In the genomic region with DNA sequence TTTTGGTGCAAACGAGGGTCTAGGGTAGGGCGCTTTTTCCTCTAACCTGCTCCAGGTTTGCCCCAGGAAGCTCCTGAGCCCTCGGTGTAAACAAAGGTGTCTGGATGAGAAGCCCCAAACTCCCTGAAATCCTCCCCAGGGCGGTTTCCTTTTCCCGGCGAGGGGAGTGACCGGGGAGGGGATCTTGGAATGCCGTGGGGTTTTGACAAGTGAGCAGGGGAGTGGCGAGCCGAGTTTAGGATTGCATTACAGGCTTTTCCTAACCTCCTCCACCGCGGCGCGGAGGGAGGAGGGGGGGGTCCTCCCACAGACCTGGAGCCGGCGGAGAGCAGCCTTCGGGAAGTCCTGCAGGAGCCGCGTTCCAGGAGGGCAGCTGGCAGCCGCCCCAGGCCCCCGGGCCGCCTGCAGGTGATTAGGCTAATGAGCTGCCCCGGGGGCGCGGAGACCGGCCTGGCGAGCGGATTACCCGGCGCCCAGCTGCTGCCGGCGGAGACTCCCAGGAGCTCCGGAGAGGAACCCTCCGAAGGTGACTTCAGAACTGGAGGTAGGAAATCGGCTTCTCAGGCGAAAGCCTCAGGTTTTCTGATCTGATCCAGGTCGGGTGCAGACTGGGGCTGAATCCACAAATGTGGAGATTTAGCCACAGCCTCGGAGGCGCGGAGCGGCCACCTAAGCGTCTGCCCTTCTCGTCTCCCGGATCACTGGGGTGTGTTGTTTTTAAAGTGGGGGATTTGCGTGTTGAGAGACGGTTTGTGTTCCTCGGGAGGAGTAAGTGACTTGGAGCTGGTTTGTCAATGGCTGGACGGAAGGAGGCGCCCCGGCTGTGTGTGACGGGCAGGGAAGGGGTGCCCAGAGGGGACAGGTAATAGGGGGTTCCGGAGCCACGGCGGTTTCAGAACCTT, we compare ENCODE assay signal across 8 cellular contexts.
DNase-seq lines count a peak whose midpoint lies in the region; ATAC-seq, FAIRE-seq and TF ChIP-seq lines count a peak whose summit lies in the region.

No MANE protein-coding gene starts in this region.

- peak overlapping the region; percentile 89 for H3K4me3 Mint-ChIP-seq in neural crest cell

- CTCF ChIA-PET in AG04450 (lab: Charles Lee) = interaction anchor here (3.0 kb wide), 1 partner anchor 222 kb away, joined by 9 read pairs; no protein-coding TSS in a partner anchor

- peaks cover 13% of the 10 kb centered on the region for H3K36me3 Mint-ChIP-seq in neural crest cell (ENCODE audit: low read depth)

- H3K27ac ChIP-seq in AG04450 (ENCODE audit: low read depth, low read length) = no peak overlapping the region

- TF ChIP-seq CTCF in AG04450 (IDR thresholded peaks at IDR 0.05; ENCODE audit: low read depth, low read length) (0 out of 2 replicates have a peak, but pooled peaks have one; percentile 18), neural crest cell (conservative IDR thresholded peaks at IDR 0.05) (no peak)

- ATAC-seq in HG03097 (IDR thresholded peaks at IDR 0.05; ENCODE audit: low FRiP score, unreplicated experiment) = no peak

- peaks cover 12% of the 10 kb centered on the region for H3K9me3 Mint-ChIP-seq in neural crest cell

- POLR2A ChIA-PET in AG04450 (lab: Yijun Ruan, JAX) = no interaction called here

- H3K27me3 ChIP-seq in AG04450 (ENCODE audit: control insufficient read depth, insufficient read depth, low read length) (peaks cover 12% of the 10 kb centered on the region), MG63 (no peaks in the 10 kb centered on the region)

- peaks cover 17% of the 10 kb centered on the region for H3K4me1 Mint-ChIP-seq in neural crest cell

- H3K27ac Mint-ChIP-seq in neural crest cell (ENCODE audit: unreplicated experiment) = peak overlapping the region; percentile 46

- peaks cover 55% of the 10 kb centered on the region for H3K27me3 Mint-ChIP-seq in neural crest cell (ENCODE audit: low read depth)

- FAIRE-seq in GM19239 (lab: Jason Lieb, UNC) = no peak

- H3K9me3 ChIP-seq in AG04450 (ENCODE audit: control insufficient read depth, insufficient read depth, low read length) = peaks cover 5% of the 10 kb centered on the region
- H3K9me3 ChIP-seq in MG63 = peaks cover 16% of the 10 kb centered on the region

- no peak for DNase-seq in AG04450 (ENCODE audit: low read depth, low spot score)
- DNase-seq in MG63 = peak; percentile 56
- peak; percentile 25 for DNase-seq in activated naive CD4-positive, alpha-beta T cell treated with anti-CD3 and anti-CD28 coated beads, Interleukin-2, amount 50 U/mL, for 16 hours
- peak; percentile 72 for DNase-seq in glomerular visceral epithelial cell (ENCODE audit: extremely low spot score)
- peak; percentile 13 for DNase-seq in neural crest cell (ENCODE audit: low read depth, low spot score)
- no peak for DNase-seq in OCI-M1 (lab: John Stamatoyannopoulos, UW)
- no peak for DNase-seq in GM19239 (ENCODE audit: insufficient read length, low spot score)

- no peaks in the 10 kb centered on the region for H3K36me3 ChIP-seq in MG63

- peak overlapping the region; percentile 51 for H3K4me3 ChIP-seq in AG04450 (ENCODE audit: low read depth, low read length)
- peak overlapping the region; percentile 60 for H3K4me3 ChIP-seq in MG63

Comparison
In these comparisons a context has a peak if more than half of its experiments do, and no peak if none do; other contexts are left out.
1. DNase-seq: peak in MG63 (single experiment), activated naive CD4-positive, alpha-beta T cell treated with anti-CD3 and anti-CD28 coated beads, Interleukin-2, amount 50 U/mL, for 16 hours (single experiment), glomerular visceral epithelial cell (single experiment) and neural crest cell (single experiment); none in AG04450 (single experiment), OCI-M1 (single experiment) and GM19239 (single experiment).